ENCODE assay signal across 10 cellular contexts in genomic region chr16:2858245-2859025, GRCh38. TPM values are rescaled to one million over a fixed set of nuclear protein-coding genes. Genes with fewer than 3 reads are reported as not detected.
DNase-seq lines count a peak whose midpoint lies in the region; ATAC-seq and TF ChIP-seq lines count a peak whose summit lies in the region.
"Had no signal": no experiment of that assay in that cellular context is flagged by ENCODE, and none has a peak within 500 bp of the region (broad histone marks: within the 10 kb centered on the region; RNA-seq: fewer than 3 reads in every experiment).

No MANE protein-coding gene starts in this region.

- H3K27ac Mint-ChIP-seq in GM23338 (no peak overlapping the region), mesothelial cell of epicardium (no peak overlapping the region)
- H3K27ac Mint-ChIP-seq in activated CD8-positive, alpha-beta T cell treated with anti-CD3 and anti-CD28 coated beads, Interleukin-2, amount 10 ng/mL, durations not matched to agents 7 days and 5 days, result no peak overlapping the region

- H3F3A ChIP-seq in GM23338 (replicated peaks; ENCODE audit: low read depth), result no peaks in the 10 kb centered on the region

- peak overlapping the region; percentile 90 for H3K4me2 ChIP-seq in GM23338

- peak; percentile 79 for DNase-seq in GM23338 (ENCODE audit: low spot score)
- peak; percentile 39 for DNase-seq in RPMI7951 (ENCODE audit: low read depth)
- DNase-seq in mesothelial cell of epicardium (ENCODE audit: low spot score in 2 of 2, unreplicated experiment in 2 of 2), result no peak
- no peak for DNase-seq in activated CD8-positive, alpha-beta T cell treated with anti-CD3 and anti-CD28 coated beads, Interleukin-2, amount 10 ng/mL, durations not matched to agents 7 days and 5 days
- DNase-seq: activated CD4-positive, alpha-beta T cell treated with anti-CD3 and anti-CD28 coated beads for 1 hour; foreskin melanocyte; stimulated activated CD4-positive, alpha-beta T cell treated with anti-CD3 and anti-CD28 coated beads, Interleukin-4, amount 100 ng/mL, for 24 hours had no signal

- H2AFZ ChIP-seq in GM23338, result peak overlapping the region; percentile 94

- H3K27me3 Mint-ChIP-seq in GM23338 (ENCODE audit: insufficient read depth, low read depth, poor library complexity), result peaks cover 19% of the 10 kb centered on the region
- peaks cover 20% of the 10 kb centered on the region for H3K27me3 Mint-ChIP-seq in mesothelial cell of epicardium (ENCODE audit: low read depth)
- H3K27me3 Mint-ChIP-seq in activated CD8-positive, alpha-beta T cell treated with anti-CD3 and anti-CD28 coated beads, Interleukin-2, amount 10 ng/mL, durations not matched to agents 7 days and 5 days (ENCODE audit: low read depth), result peaks cover 3% of the 10 kb centered on the region

- H3K4me1 ChIP-seq in GM23338 (ENCODE audit: insufficient read depth), result peaks cover 3% of the 10 kb centered on the region; the same call in 1 of the 2 replicates

- ATAC-seq in GM23338, result peak; percentile 67
- ATAC-seq in activated CD8-positive, alpha-beta T cell treated with anti-CD3 and anti-CD28 coated beads, Interleukin-2, amount 10 ng/mL, durations not matched to agents 7 days and 5 days, result no peak
- ATAC-seq in HG02852 (IDR thresholded peaks at IDR 0.05; ENCODE audit: unreplicated experiment), result no peak
- ATAC-seq in HG03439 (IDR thresholded peaks at IDR 0.05; ENCODE audit: unreplicated experiment), result no peak

- H3K36me3 ChIP-seq in GM23338 (ENCODE audit: insufficient read depth), result no peaks in the 10 kb centered on the region

- no peak overlapping the region for H3K27ac ChIP-seq in GM23338 (ENCODE audit: low read depth)

- H3K4me3 ChIP-seq in GM23338, result peak overlapping the region; percentile 68

- H3K79me2 ChIP-seq in GM23338 (replicated peaks; ENCODE audit: insufficient read depth), result no peaks in the 10 kb centered on the region

- H3K9me3 Mint-ChIP-seq in GM23338 (peaks cover 25% of the 10 kb centered on the region), mesothelial cell of epicardium (peaks cover 13% of the 10 kb centered on the region)
- peaks cover 9% of the 10 kb centered on the region for H3K9me3 Mint-ChIP-seq in activated CD8-positive, alpha-beta T cell treated with anti-CD3 and anti-CD28 coated beads, Interleukin-2, amount 10 ng/mL, durations not matched to agents 7 days and 5 days (ENCODE audit: insufficient read depth)

- CTCF ChIA-PET in activated CD8-positive, alpha-beta T cell treated with anti-CD3 and anti-CD28 coated beads, Interleukin-2, amount 10 ng/mL, durations not matched to agents 7 days and 5 days (lab: Charles Lee), result interaction anchor here (1.2 kb wide), 1 partner anchor 10 kb away, joined by 4 read pairs; no protein-coding TSS in a partner anchor

- POLR2A ChIA-PET in activated CD8-positive, alpha-beta T cell treated with anti-CD3 and anti-CD28 coated beads, Interleukin-2, amount 10 ng/mL, durations not matched to agents 7 days and 5 days (lab: Charles Lee), result no interaction called here

- no peaks in the 10 kb centered on the region for H4K20me1 ChIP-seq in GM23338 (replicated peaks; ENCODE audit: insufficient read depth)

- H3K27me3 ChIP-seq in GM23338 (ENCODE audit: insufficient read depth), result peaks cover 16% of the 10 kb centered on the region

- H3K4me3 Mint-ChIP-seq in GM23338 (peak overlapping the region; percentile 81), mesothelial cell of epicardium (peak overlapping the region; percentile 80)
- no peak overlapping the region for H3K4me3 Mint-ChIP-seq in activated CD8-positive, alpha-beta T cell treated with anti-CD3 and anti-CD28 coated beads, Interleukin-2, amount 10 ng/mL, durations not matched to agents 7 days and 5 days

- H3K36me3 Mint-ChIP-seq in GM23338 (ENCODE audit: low read depth), result peaks cover 13% of the 10 kb centered on the region
- peaks cover 11% of the 10 kb centered on the region for H3K36me3 Mint-ChIP-seq in mesothelial cell of epicardium
- H3K36me3 Mint-ChIP-seq in activated CD8-positive, alpha-beta T cell treated with anti-CD3 and anti-CD28 coated beads, Interleukin-2, amount 10 ng/mL, durations not matched to agents 7 days and 5 days (ENCODE audit: low read depth), result peaks cover 4% of the 10 kb centered on the region

- H3K4me1 Mint-ChIP-seq in GM23338, result peaks cover 3% of the 10 kb centered on the region
- peaks cover 5% of the 10 kb centered on the region for H3K4me1 Mint-ChIP-seq in mesothelial cell of epicardium
- H3K4me1 Mint-ChIP-seq in activated CD8-positive, alpha-beta T cell treated with anti-CD3 and anti-CD28 coated beads, Interleukin-2, amount 10 ng/mL, durations not matched to agents 7 days and 5 days (ENCODE audit: low read depth), result peaks cover 9% of the 10 kb centered on the region

- H3K9me2 ChIP-seq in GM23338 (ENCODE audit: insufficient read depth), result no peaks in the 10 kb centered on the region

- TF ChIP-seq CTCF in GM23338 (conservative IDR thresholded peaks at IDR 0.05; ENCODE audit: low read depth in 2 of 2) (0 out of 4 replicates have a peak, but pooled peaks of 1 of the 2 experiments have one; percentile 12), mesothelial cell of epicardium (IDR thresholded peaks at IDR 0.05; ENCODE audit: unreplicated experiment) (no peak)

TF ChIP-seq in GM23338, 12 proteins besides CTCF, POLR2A, EP300 and RAD21 (continues in another document):
- TF ChIP-seq NANOG (IDR thresholded peaks at IDR 0.05; ENCODE audit: borderline replicate concordance), result no peak
- no peak for TF ChIP-seq EZH2phosphoT487 (IDR thresholded peaks at IDR 0.05; ENCODE audit: unreplicated experiment)
- TF ChIP-seq JUNB (IDR thresholded peaks at IDR 0.05; ENCODE audit: unreplicated experiment), result no peak
- TF ChIP-seq ZNF331 (CRISPR knock-in tag; IDR thresholded peaks at IDR 0.05; ENCODE audit: low read depth), result no peak
- TF ChIP-seq STAT1 (IDR thresholded peaks at IDR 0.05; ENCODE audit: unreplicated experiment), result no peak
- no peak for TF ChIP-seq EZH2 (IDR thresholded peaks at IDR 0.05; ENCODE audit: low read depth, unreplicated experiment)
- TF ChIP-seq ETS1 (IDR thresholded peaks at IDR 0.05), result no peak
- no peak for TF ChIP-seq POLR2AphosphoS5 (IDR thresholded peaks at IDR 0.05; ENCODE audit: low read depth)
- TF ChIP-seq ZNF114 (CRISPR knock-in tag; IDR thresholded peaks at IDR 0.05), result no peak

RNA-seq across cellular contexts. Expression of gene PRSS22, which starts 0.5 kb away (rescaled TPM):
- 2.0 and 4.6 TPM in 2 replicates for total RNA-seq in GM23338 (2014; rRNA removed; shearing (Covaris generic))
- 1.3 and 2.1 TPM in 2 replicates for polyA plus RNA-seq in GM23338 (2016; fragmentation: Nextera tagmentation; extraction: Ambion mirVana)
- 0.72 and 0.78 TPM in 2 replicates for total RNA-seq in RPMI7951 (2014; rRNA removed; shearing (Covaris generic))
- total RNA-seq in mesothelial cell of epicardium, result 22.8 to 25.1 TPM (median 24.9 TPM) in 3 replicates
- total RNA-seq in activated CD8-positive, alpha-beta T cell treated with anti-CD3 and anti-CD28 coated beads, Interleukin-2, amount 10 ng/mL, durations not matched to agents 7 days and 5 days, result not detected
- total RNA-seq: HT1080 had no signal

RNA-seq across cellular contexts. Expression of gene FLYWCH2, which starts 24.6 kb away (rescaled TPM):
- total RNA-seq in GM23338 (2014; rRNA removed; shearing (Covaris generic)), result 45.0 and 48.7 TPM in 2 replicates
- 30.9 and 38.6 TPM in 2 replicates for polyA plus RNA-seq in GM23338 (2016; fragmentation: Nextera tagmentation; extraction: Ambion mirVana)
- total RNA-seq in RPMI7951 (2014; rRNA removed; shearing (Covaris generic)), result 70.4 and 91.8 TPM in 2 replicates
- 26.3 to 28.6 TPM (median 28.3 TPM) in 3 replicates for total RNA-seq in mesothelial cell of epicardium
- 10 to 100 TPM; 22.5 to 22.8 TPM for total RNA-seq in activated CD8-positive, alpha-beta T cell treated with anti-CD3 and anti-CD28 coated beads, Interleukin-2, amount 10 ng/mL, durations not matched to agents 7 days and 5 days

RNA-seq across cellular contexts. Expression of gene ZG16B, which starts 28.3 kb away (rescaled TPM):
- not detected in 2 replicates for total RNA-seq in GM23338 (2014; rRNA removed; shearing (Covaris generic))
- not detected in 2 replicates for polyA plus RNA-seq in GM23338 (2016; fragmentation: Nextera tagmentation; extraction: Ambion mirVana)
- total RNA-seq in RPMI7951 (2014; rRNA removed; shearing (Covaris generic)), result 0.88 and 1.2 TPM in 2 replicates
- total RNA-seq in mesothelial cell of epicardium, result 0.51 to 1.5 TPM (median 0.70 TPM) in 3 replicates
- 1 to 10 TPM; 2.9 to 3.7 TPM for total RNA-seq in activated CD8-positive, alpha-beta T cell treated with anti-CD3 and anti-CD28 coated beads, Interleukin-2, amount 10 ng/mL, durations not matched to agents 7 days and 5 days

RNA-seq across cellular contexts. Expression of gene PRSS21, which starts 41.4 kb away (rescaled TPM):
- total RNA-seq in GM23338 (2014; rRNA removed; shearing (Covaris generic)), result 1.1 and 2.4 TPM in 2 replicates
- 3.1 and 4.0 TPM in 2 replicates for polyA plus RNA-seq in GM23338 (2016; fragmentation: Nextera tagmentation; extraction: Ambion mirVana)
- not detected in 2 replicates for total RNA-seq in RPMI7951 (2014; rRNA removed; shearing (Covaris generic))
- not detected in 3 replicates for total RNA-seq in mesothelial cell of epicardium
- 1 to 10 TPM; 5.2 to 6.0 TPM for total RNA-seq in activated CD8-positive, alpha-beta T cell treated with anti-CD3 and anti-CD28 coated beads, Interleukin-2, amount 10 ng/mL, durations not matched to agents 7 days and 5 days
- total RNA-seq: HT1080 had no signal

RNA-seq across cellular contexts. Expression of gene FLYWCH1, which starts 53.3 kb away (rescaled TPM):
- total RNA-seq in GM23338 (2014; rRNA removed; shearing (Covaris generic)), result 22.9 and 29.3 TPM in 2 replicates
- polyA plus RNA-seq in GM23338 (2016; fragmentation: Nextera tagmentation; extraction: Ambion mirVana), result 6.0 and 7.5 TPM in 2 replicates
- 7.9 and 13.5 TPM in 2 replicates for total RNA-seq in RPMI7951 (2014; rRNA removed; shearing (Covaris generic))
- 25.9 to 29.4 TPM (median 29.0 TPM) in 3 replicates for total RNA-seq in mesothelial cell of epicardium
- 10 to 100 TPM; 44.6 to 48.9 TPM for total RNA-seq in activated CD8-positive, alpha-beta T cell treated with anti-CD3 and anti-CD28 coated beads, Interleukin-2, amount 10 ng/mL, durations not matched to agents 7 days and 5 days

Comparison
In these comparisons a context has a peak if more than half of its experiments do, and no peak if none do; other contexts are left out.
1. DNase-seq: peak in GM23338 (single experiment) and RPMI7951 (single experiment); none in mesothelial cell of epicardium (0 of 2) and activated CD8-positive, alpha-beta T cell treated with anti-CD3 and anti-CD28 coated beads, Interleukin-2, amount 10 ng/mL, durations not matched to agents 7 days and 5 days (single experiment).